Comparison of ENCODE assay signal across 8 cellular contexts in the genomic region with DNA sequence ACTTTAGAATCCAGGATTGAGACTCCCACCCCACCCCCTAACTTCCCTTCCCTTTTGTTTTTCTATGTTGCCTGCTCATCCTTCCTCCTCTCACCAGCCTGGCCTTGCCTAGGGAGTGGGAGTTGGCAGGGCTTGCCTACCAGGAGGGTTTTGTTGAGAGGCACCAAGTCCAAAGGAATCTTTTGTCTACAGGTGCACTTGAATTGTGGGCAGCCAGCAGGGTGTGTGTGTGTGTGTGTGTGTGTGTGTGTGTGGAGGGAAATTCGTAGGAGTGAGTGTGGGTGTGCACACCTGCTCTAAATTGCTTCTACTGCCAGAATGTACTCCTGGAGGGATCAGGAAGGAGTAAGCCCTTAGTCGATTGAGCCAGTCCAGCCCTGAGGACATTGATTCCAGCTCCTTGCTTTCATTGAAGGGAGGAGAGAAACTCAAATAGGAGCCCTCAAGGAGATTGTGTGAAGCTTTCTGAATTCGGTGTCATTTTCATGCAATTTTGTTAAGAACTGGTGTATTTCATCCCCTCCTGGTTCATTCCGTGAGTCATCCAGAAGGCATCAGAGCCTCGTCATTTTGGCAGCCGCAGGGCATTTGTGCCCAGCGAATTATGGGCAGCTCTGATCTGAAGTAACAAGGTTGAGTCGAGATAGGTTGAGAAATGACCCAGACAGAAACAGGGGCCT.
DNase-seq lines count a peak whose midpoint lies in the region; ATAC-seq lines count a peak whose summit lies in the region.
"Had no signal": no experiment of that assay in that cellular context is flagged by ENCODE, and none has a peak within 500 bp of the region (broad histone marks: within the 10 kb centered on the region; RNA-seq: fewer than 3 reads in every experiment).

No MANE protein-coding gene starts in this region.

- no peaks in the 10 kb centered on the region for H3K9me3 ChIP-seq in skeletal muscle satellite cell (replicated peaks; ENCODE audit: low read length)

- DNase-seq in GOT3 (lab: John Stamatoyannopoulos, UW) (peak; percentile 42), RKO (ENCODE audit: low spot score) (peak; percentile 70), NCI-H446 treated with DMSO at 0.1 percent for 48 hours (lab: John Stamatoyannopoulos, UW) (no peak), COR-L47 (lab: John Stamatoyannopoulos, UW) (no peak)
- DNase-seq: effector CD8-positive, alpha-beta T cell had no signal

- no peaks in the 10 kb centered on the region for H3K36me3 ChIP-seq in skeletal muscle satellite cell (ENCODE audit: insufficient read depth, low read length)

- peak overlapping the region; percentile 46 for H3K9ac ChIP-seq in skeletal muscle satellite cell (ENCODE audit: low read depth, low read length)

- H3K4me3 ChIP-seq in skeletal muscle satellite cell (ENCODE audit: low read length): peak overlapping the region; percentile 52

- H3K27me3 ChIP-seq in skeletal muscle satellite cell (ENCODE audit: control insufficient read depth, insufficient read depth, low read length): no peaks in the 10 kb centered on the region

- peak overlapping the region; percentile 77 for H3K4me2 ChIP-seq in skeletal muscle satellite cell (ENCODE audit: low read length)

- peaks cover 35% of the 10 kb centered on the region for H3K4me1 ChIP-seq in skeletal muscle satellite cell (ENCODE audit: control insufficient read depth, insufficient read depth, low read length)

- ATAC-seq in esophagus mucosa (peak; percentile 57), GM21576 (IDR thresholded peaks at IDR 0.05; ENCODE audit: unreplicated experiment) (no peak)

Comparison
In these comparisons a context has a peak if more than half of its experiments do, and no peak if none do; other contexts are left out.
1. DNase-seq: peak in GOT3 (single experiment) and RKO (single experiment); none in NCI-H446 treated with DMSO at 0.1 percent for 48 hours (single experiment) and COR-L47 (single experiment).